ENCODE assay signal across 1 cellular context in the genomic region with DNA sequence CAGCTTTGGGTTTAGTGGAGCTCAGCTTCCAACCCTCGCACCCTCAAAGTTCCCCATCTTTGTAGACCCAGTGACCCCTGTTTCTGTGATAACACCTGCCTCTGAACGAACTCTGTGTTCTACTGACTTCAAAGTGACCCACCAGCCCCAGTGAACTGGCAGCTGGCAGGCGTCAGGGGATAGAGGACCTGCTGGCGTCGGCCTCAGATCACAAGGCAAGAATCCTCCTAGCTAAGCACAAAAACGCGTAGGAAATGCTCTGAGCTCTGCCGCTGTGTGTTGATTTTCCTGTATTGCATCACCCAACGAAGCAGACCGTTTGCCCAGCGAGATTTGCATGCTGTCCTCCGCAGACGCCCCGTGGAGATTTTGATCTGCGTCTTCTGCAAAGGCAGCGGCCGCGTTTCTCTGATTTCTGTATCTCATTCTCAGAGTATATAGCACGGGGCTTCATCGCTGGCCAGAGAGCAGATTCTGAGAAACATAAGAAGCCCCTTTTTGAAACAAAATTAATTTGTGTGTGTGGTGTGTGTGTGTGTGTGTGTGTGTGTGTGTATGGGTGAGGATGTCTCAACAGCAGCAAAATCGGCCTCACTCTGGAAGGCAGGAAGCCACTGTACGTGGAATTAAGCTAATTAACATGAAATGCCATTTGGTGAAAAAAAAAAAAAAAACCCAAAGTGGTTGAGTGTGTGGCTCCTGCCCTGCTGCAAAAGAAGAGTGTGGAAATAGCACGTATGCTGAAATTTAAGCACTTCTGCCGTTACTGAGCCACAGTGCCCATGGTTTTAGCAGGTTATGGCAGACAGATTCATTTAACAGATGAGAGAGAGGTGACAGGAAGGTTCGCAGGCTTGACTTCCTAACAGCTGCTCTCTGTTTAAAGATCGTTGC.
TF ChIP-seq lines count a peak whose summit lies in the region.

No MANE protein-coding gene starts in this region.

TF ChIP-seq in HepG2, 621 proteins besides CTCF, POLR2A, EP300 and RAD21 (continued from another document and continues in another):
- no peak; the same call in 1 of the 2 replicates for TF ChIP-seq ZNF232 (CRISPR knock-in tag; IDR thresholded peaks at IDR 0.05; ENCODE audit: borderline replicate concordance)
- TF ChIP-seq RBAK (CRISPR knock-in tag; IDR thresholded peaks at IDR 0.05): no peak
- TF ChIP-seq ZNF569 (CRISPR knock-in tag; IDR thresholded peaks at IDR 0.05; ENCODE audit: borderline replicate concordance): no peak
- no peak for TF ChIP-seq ZBTB42 (CRISPR knock-in tag; IDR thresholded peaks at IDR 0.05)
- peak; percentile 80; the same call in 1 of the 2 replicates for TF ChIP-seq RXRA (CRISPR knock-in tag; IDR thresholded peaks at IDR 0.05)
- TF ChIP-seq HNRNPUL1 (IDR thresholded peaks at IDR 0.05; ENCODE audit: low read depth, low read length): no peak
- no peak for TF ChIP-seq ZNF839 (CRISPR knock-in tag; IDR thresholded peaks at IDR 0.05; ENCODE audit: borderline replicate concordance)
- no peak for TF ChIP-seq ZNF75D (CRISPR knock-in tag; IDR thresholded peaks at IDR 0.05; ENCODE audit: borderline replicate concordance)
- TF ChIP-seq SMC3 (IDR thresholded peaks at IDR 0.05; ENCODE audit: low read length): peak; percentile 32; the same call in 1 of the 2 replicates
- TF ChIP-seq, protein P1, sequence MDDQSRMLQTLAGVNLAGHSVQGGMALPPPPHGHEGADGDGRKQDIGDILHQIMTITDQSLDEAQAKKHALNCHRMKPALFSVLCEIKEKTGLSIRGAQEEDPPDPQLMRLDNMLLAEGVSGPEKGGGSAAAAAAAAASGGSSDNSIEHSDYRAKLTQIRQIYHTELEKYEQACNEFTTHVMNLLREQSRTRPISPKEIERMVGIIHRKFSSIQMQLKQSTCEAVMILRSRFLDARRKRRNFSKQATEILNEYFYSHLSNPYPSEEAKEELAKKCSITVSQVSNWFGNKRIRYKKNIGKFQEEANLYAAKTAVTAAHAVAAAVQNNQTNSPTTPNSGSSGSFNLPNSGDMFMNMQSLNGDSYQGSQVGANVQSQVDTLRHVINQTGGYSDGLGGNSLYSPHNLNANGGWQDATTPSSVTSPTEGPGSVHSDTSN (CRISPR knock-in tag; IDR thresholded peaks at IDR 0.05; ENCODE audit: borderline replicate concordance): no peak
- TF ChIP-seq GPN1 (CRISPR knock-in tag; IDR thresholded peaks at IDR 0.05; ENCODE audit: borderline replicate concordance): no peak
- no peak for TF ChIP-seq ZNF737 (CRISPR knock-in tag; IDR thresholded peaks at IDR 0.05; ENCODE audit: borderline replicate concordance)
- TF ChIP-seq ZNF12 (CRISPR knock-in tag; IDR thresholded peaks at IDR 0.05): peak; percentile 80; the same call in 1 of the 2 replicates
- TF ChIP-seq MED1 (CRISPR knock-in tag; IDR thresholded peaks at IDR 0.05): peak; percentile 87
- TF ChIP-seq PITX1 (CRISPR knock-in tag; IDR thresholded peaks at IDR 0.05): peak; percentile 69
- no peak for TF ChIP-seq CHD2 (IDR thresholded peaks at IDR 0.05; ENCODE audit: low read depth, low read length)
- TF ChIP-seq, protein P2, sequence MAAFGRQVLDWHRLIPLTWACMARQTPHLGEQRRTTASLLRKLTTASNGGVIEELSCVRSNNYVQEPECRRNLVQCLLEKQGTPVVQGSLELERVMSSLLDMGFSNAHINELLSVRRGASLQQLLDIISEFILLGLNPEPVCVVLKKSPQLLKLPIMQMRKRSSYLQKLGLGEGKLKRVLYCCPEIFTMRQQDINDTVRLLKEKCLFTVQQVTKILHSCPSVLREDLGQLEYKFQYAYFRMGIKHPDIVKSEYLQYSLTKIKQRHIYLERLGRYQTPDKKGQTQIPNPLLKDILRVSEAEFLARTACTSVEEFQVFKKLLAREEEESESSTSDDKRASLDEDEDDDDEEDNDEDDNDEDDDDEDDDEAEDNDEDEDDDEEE (CRISPR knock-in tag; IDR thresholded peaks at IDR 0.05): no peak
- TF ChIP-seq TBL1XR1 (IDR thresholded peaks at IDR 0.05; ENCODE audit: borderline replicate concordance, low read length, partially characterized antibody): peak; percentile 25
- TF ChIP-seq ZNF891 (CRISPR knock-in tag; IDR thresholded peaks at IDR 0.05): no peak
- no peak for TF ChIP-seq ZNF263 (CRISPR knock-in tag; IDR thresholded peaks at IDR 0.05)
- TF ChIP-seq ZNF468 (CRISPR knock-in tag; IDR thresholded peaks at IDR 0.05): no peak
- TF ChIP-seq HOXA7 (CRISPR knock-in tag; IDR thresholded peaks at IDR 0.05): no peak
- peak; percentile 84 for TF ChIP-seq NCOA2 (CRISPR knock-in tag; IDR thresholded peaks at IDR 0.05)
- no peak for TF ChIP-seq MTF1 (CRISPR knock-in tag; IDR thresholded peaks at IDR 0.05)
- TF ChIP-seq SATB2 (CRISPR knock-in tag; IDR thresholded peaks at IDR 0.05): no peak
- TF ChIP-seq NFIB (CRISPR knock-in tag; IDR thresholded peaks at IDR 0.05; ENCODE audit: borderline replicate concordance): no peak
- TF ChIP-seq AGO2 (optimal IDR thresholded peaks at IDR 0.05; ENCODE audit: low read depth, low read length): no peak
- TF ChIP-seq KMT2A (CRISPR knock-in tag; IDR thresholded peaks at IDR 0.05): peak; percentile 83
- TF ChIP-seq, protein P3, sequence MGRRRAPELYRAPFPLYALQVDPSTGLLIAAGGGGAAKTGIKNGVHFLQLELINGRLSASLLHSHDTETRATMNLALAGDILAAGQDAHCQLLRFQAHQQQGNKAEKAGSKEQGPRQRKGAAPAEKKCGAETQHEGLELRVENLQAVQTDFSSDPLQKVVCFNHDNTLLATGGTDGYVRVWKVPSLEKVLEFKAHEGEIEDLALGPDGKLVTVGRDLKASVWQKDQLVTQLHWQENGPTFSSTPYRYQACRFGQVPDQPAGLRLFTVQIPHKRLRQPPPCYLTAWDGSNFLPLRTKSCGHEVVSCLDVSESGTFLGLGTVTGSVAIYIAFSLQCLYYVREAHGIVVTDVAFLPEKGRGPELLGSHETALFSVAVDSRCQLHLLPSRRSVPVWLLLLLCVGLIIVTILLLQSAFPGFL (CRISPR knock-in tag; IDR thresholded peaks at IDR 0.05): no peak
- no peak for TF ChIP-seq RORA (CRISPR knock-in tag; IDR thresholded peaks at IDR 0.05)
- TF ChIP-seq TGIF2 (CRISPR knock-in tag; IDR thresholded peaks at IDR 0.05): peak; percentile 50; the same call in 1 of the 2 replicates
- no peak for TF ChIP-seq TMF1 (CRISPR knock-in tag; IDR thresholded peaks at IDR 0.05; ENCODE audit: low read depth)
- TF ChIP-seq ZNF264 (CRISPR knock-in tag; IDR thresholded peaks at IDR 0.05): peak; percentile 83
- TF ChIP-seq, protein P4, sequence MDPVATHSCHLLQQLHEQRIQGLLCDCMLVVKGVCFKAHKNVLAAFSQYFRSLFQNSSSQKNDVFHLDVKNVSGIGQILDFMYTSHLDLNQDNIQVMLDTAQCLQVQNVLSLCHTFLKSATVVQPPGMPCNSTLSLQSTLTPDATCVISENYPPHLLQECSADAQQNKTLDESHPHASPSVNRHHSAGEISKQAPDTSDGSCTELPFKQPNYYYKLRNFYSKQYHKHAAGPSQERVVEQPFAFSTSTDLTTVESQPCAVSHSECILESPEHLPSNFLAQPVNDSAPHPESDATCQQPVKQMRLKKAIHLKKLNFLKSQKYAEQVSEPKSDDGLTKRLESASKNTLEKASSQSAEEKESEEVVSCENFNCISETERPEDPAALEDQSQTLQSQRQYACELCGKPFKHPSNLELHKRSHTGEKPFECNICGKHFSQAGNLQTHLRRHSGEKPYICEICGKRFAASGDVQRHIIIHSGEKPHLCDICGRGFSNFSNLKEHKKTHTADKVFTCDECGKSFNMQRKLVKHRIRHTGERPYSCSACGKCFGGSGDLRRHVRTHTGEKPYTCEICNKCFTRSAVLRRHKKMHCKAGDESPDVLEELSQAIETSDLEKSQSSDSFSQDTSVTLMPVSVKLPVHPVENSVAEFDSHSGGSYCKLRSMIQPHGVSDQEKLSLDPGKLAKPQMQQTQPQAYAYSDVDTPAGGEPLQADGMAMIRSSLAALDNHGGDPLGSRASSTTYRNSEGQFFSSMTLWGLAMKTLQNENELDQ (CRISPR knock-in tag; IDR thresholded peaks at IDR 0.05; ENCODE audit: borderline replicate concordance): no peak
- TF ChIP-seq, protein P5, sequence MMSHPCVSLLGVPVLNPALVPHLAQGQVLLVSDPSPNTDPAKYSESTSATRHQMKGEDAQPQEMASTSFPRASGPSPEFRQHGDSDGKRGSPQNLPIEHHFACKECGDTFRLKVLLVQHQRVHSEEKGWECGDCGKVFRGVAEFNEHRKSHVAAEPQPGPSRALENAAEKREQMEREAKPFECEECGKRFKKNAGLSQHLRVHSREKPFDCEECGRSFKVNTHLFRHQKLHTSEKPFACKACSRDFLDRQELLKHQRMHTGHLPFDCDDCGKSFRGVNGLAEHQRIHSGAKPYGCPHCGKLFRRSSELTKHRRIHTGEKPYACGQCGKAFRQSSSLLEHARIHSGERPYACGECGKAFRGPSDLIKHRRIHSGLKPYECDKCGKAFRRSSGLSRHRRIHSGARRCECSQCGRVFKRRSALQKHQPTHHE (CRISPR knock-in tag; IDR thresholded peaks at IDR 0.05; ENCODE audit: borderline replicate concordance): no peak
- no peak for TF ChIP-seq ZNF598 (CRISPR knock-in tag; IDR thresholded peaks at IDR 0.05; ENCODE audit: borderline replicate concordance)
- TF ChIP-seq ZNF383 (CRISPR knock-in tag; IDR thresholded peaks at IDR 0.05; ENCODE audit: borderline replicate concordance): no peak
- TF ChIP-seq ZNF720 (CRISPR knock-in tag; IDR thresholded peaks at IDR 0.05): no peak
- TF ChIP-seq, protein P6, sequence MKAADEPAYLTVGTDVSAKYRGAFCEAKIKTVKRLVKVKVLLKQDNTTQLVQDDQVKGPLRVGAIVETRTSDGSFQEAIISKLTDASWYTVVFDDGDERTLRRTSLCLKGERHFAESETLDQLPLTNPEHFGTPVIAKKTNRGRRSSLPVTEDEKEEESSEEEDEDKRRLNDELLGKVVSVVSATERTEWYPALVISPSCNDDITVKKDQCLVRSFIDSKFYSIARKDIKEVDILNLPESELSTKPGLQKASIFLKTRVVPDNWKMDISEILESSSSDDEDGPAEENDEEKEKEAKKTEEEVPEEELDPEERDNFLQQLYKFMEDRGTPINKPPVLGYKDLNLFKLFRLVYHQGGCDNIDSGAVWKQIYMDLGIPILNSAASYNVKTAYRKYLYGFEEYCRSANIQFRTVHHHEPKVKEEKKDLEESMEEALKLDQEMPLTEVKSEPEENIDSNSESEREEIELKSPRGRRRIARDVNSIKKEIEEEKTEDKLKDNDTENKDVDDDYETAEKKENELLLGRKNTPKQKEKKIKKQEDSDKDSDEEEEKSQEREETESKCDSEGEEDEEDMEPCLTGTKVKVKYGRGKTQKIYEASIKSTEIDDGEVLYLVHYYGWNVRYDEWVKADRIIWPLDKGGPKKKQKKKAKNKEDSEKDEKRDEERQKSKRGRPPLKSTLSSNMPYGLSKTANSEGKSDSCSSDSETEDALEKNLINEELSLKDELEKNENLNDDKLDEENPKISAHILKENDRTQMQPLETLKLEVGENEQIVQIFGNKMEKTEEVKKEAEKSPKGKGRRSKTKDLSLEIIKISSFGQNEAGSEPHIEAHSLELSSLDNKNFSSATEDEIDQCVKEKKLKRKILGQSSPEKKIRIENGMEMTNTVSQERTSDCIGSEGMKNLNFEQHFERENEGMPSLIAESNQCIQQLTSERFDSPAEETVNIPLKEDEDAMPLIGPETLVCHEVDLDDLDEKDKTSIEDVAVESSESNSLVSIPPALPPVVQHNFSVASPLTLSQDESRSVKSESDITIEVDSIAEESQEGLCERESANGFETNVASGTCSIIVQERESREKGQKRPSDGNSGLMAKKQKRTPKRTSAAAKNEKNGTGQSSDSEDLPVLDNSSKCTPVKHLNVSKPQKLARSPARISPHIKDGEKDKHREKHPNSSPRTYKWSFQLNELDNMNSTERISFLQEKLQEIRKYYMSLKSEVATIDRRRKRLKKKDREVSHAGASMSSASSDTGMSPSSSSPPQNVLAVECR (CRISPR knock-in tag; IDR thresholded peaks at IDR 0.05; ENCODE audit: borderline replicate concordance): peak; percentile 45; the same call in 1 of the 2 replicates
- TF ChIP-seq EED (CRISPR knock-in tag; IDR thresholded peaks at IDR 0.05): no peak
- TF ChIP-seq HMG20B (CRISPR knock-in tag; conservative IDR thresholded peaks at IDR 0.05): peak; percentile 85
- TF ChIP-seq NAIF1 (CRISPR knock-in tag; IDR thresholded peaks at IDR 0.05; ENCODE audit: borderline replicate concordance): no peak
- peak; percentile 78 for TF ChIP-seq RXRB (CRISPR knock-in tag; IDR thresholded peaks at IDR 0.05; ENCODE audit: borderline replicate concordance)
- no peak for TF ChIP-seq CENPX (CRISPR knock-in tag; IDR thresholded peaks at IDR 0.05)
- no peak for TF ChIP-seq ATM (IDR thresholded peaks at IDR 0.05; ENCODE audit: borderline replicate concordance)
- TF ChIP-seq, protein P7, sequence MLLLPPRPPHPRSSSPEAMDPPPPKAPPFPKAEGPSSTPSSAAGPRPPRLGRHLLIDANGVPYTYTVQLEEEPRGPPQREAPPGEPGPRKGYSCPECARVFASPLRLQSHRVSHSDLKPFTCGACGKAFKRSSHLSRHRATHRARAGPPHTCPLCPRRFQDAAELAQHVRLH (CRISPR knock-in tag; IDR thresholded peaks at IDR 0.05; ENCODE audit: borderline replicate concordance, low read depth): no peak
- no peak for TF ChIP-seq RFX3 (CRISPR knock-in tag; IDR thresholded peaks at IDR 0.05)
- no peak for TF ChIP-seq NBN (conservative IDR thresholded peaks at IDR 0.05)
- no peak for TF ChIP-seq ZNF160 (CRISPR knock-in tag; IDR thresholded peaks at IDR 0.05)
- no peak for TF ChIP-seq ZNF138 (CRISPR knock-in tag; IDR thresholded peaks at IDR 0.05; ENCODE audit: low read depth)
- TF ChIP-seq SIN3B (IDR thresholded peaks at IDR 0.05; ENCODE audit: low read length): no peak
- TF ChIP-seq TAF1 (CRISPR knock-in tag; IDR thresholded peaks at IDR 0.05): no peak
- TF ChIP-seq, protein P8, sequence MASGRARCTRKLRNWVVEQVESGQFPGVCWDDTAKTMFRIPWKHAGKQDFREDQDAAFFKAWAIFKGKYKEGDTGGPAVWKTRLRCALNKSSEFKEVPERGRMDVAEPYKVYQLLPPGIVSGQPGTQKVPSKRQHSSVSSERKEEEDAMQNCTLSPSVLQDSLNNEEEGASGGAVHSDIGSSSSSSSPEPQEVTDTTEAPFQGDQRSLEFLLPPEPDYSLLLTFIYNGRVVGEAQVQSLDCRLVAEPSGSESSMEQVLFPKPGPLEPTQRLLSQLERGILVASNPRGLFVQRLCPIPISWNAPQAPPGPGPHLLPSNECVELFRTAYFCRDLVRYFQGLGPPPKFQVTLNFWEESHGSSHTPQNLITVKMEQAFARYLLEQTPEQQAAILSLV (CRISPR knock-in tag; IDR thresholded peaks at IDR 0.05; ENCODE audit: borderline replicate concordance): 0 out of 2 replicates have a peak, but pooled peaks have one; percentile 62
- TF ChIP-seq, protein P9, sequence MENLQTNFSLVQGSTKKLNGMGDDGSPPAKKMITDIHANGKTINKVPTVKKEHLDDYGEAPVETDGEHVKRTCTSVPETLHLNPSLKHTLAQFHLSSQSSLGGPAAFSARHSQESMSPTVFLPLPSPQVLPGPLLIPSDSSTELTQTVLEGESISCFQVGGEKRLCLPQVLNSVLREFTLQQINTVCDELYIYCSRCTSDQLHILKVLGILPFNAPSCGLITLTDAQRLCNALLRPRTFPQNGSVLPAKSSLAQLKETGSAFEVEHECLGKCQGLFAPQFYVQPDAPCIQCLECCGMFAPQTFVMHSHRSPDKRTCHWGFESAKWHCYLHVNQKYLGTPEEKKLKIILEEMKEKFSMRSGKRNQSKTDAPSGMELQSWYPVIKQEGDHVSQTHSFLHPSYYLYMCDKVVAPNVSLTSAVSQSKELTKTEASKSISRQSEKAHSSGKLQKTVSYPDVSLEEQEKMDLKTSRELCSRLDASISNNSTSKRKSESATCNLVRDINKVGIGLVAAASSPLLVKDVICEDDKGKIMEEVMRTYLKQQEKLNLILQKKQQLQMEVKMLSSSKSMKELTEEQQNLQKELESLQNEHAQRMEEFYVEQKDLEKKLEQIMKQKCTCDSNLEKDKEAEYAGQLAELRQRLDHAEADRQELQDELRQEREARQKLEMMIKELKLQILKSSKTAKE (CRISPR knock-in tag; IDR thresholded peaks at IDR 0.05; ENCODE audit: borderline replicate concordance): no peak
